Comparison of ENCODE assay signal across 25 cellular contexts in the genomic region with DNA sequence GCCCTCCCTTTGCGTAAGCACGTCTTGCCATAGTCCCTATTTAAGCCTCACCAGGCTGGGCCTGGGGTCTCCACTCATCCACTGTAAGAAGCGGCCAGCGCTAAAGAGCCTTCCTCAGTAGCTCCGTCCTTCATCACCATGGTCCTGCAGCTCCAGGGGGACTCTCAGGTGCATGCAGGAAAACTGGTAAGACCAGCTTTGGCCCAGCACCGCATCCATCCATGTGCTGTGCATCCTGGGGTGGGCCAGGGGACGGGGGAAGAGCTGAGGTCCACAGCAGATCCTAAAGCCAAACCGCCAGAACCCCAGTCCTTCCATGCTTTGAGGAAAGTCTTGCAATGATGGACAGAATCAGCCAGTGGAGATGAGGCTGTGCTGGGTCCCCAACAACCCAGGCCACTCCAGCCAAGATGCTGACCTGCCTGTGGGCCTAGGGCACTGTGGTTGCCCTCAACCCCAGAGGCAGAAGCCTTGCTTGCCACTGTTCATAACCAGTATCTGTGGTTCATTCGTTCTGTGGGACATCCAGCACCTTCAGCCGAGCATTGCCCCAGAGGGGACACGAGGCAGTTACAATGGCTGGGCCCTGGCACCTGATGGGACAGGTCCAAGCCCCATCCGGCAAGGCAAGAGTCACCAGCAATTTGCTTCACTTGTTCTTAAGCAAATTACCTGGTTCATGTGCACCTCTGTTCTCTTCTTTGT. TPM values are rescaled to one million over a fixed set of nuclear protein-coding genes. Genes with fewer than 3 reads are reported as not detected.
"Had no signal": no experiment of that assay in that cellular context is flagged by ENCODE, and none has a peak within 500 bp of the region (broad histone marks: within the 10 kb centered on the region; RNA-seq: fewer than 3 reads in every experiment).

No MANE protein-coding gene starts in this region.

- H3K27ac ChIP-seq: epithelial cell of prostate, gastrocnemius medialis, parathyroid adenoma, prostate gland, right atrium auricular region, thoracic aorta, tibial nerve, upper lobe of right lung, uterus had no signal

- H2AFZ ChIP-seq: parathyroid adenoma had no signal

- DNase-seq: cortex of kidney; effector CD8-positive, alpha-beta T cell; endodermal cell; foreskin fibroblast; gastrocnemius medialis; kidney glomerular epithelial cell; left colon; left ventricle myocardium superior; naive B cell; stimulated activated CD4-positive, alpha-beta T cell treated with anti-CD3 and anti-CD28 coated beads, Interleukin-15, amount 100 ng/mL, for 24 hours; stimulated activated CD4-positive, alpha-beta T cell treated with anti-CD3 and anti-CD28 coated beads, Interleukin-2, amount 100 ng/mL, for 48 hours; stimulated activated naive B cell treated with anti-CD40 and anti-IgM and Interleukin-4, amounts not matched to agents 10 μg/mL and 1 μg/mL and 100 μg/mL, for 72 hours; upper lobe of right lung; uterus had no signal

- H3K4me1 ChIP-seq: gastrocnemius medialis, parathyroid adenoma, prostate gland, right atrium auricular region, tibial nerve, upper lobe of right lung, uterus had no signal

- H3K4me3 ChIP-seq: gastrocnemius medialis, lung, prostate gland, right atrium auricular region, thoracic aorta, tibial nerve, upper lobe of right lung, uterus had no signal

- H3K9ac ChIP-seq: parathyroid adenoma had no signal

- H3K9me3 ChIP-seq: gastrocnemius medialis, prostate gland, thoracic aorta, tibial nerve, upper lobe of right lung, uterus had no signal

- H3K27me3 ChIP-seq: right atrium auricular region, uterus had no signal

- H3K36me3 ChIP-seq: gastrocnemius medialis, prostate gland, right atrium auricular region, thoracic aorta, tibial nerve, upper lobe of right lung, uterus had no signal

RNA-seq across cellular contexts. Expression of gene RBFOX3, which starts 44.4 kb away (rescaled TPM):
- total RNA-seq: gastrocnemius medialis; glomerular endothelial cell; left ventricle myocardium superior; natural killer cell treated with Interleukin-12 subunit alpha and Interleukin-12 subunit beta and Interleukin-15 and Interleukin-18, amount 100 ng/mL, for 72 hours; osteoblast; right atrium auricular region; sciatic nerve; thoracic aorta; tibial nerve; upper lobe of right lung had no signal
